21 cellular contexts compared by ENCODE assay signal in genomic region chr6:79201935-79202334, GRCh38. TPM values are rescaled to one million over a fixed set of nuclear protein-coding genes. Genes with fewer than 3 reads are reported as not detected.
DNase-seq lines count a peak whose midpoint lies in the region; ATAC-seq and TF ChIP-seq lines count a peak whose summit lies in the region.
"Had no signal": no experiment of that assay in that cellular context is flagged by ENCODE, and none has a peak within 500 bp of the region (broad histone marks: within the 10 kb centered on the region; RNA-seq: fewer than 3 reads in every experiment).

No MANE protein-coding gene starts in this region.

- H4K20me1 ChIP-seq in GM23338 (replicated peaks; ENCODE audit: insufficient read depth): no peaks in the 10 kb centered on the region; the same call in none of the 2 replicates

- peaks cover 6% of the 10 kb centered on the region for H3K4me1 Mint-ChIP-seq in activated CD4-positive, alpha-beta T cell treated with anti-CD3 and anti-CD28 coated beads, Interleukin-2, amount 10 ng/mL, durations not matched to agents 24 days and 14 days
- H3K4me1 Mint-ChIP-seq in GM23338 (peaks cover 18% of the 10 kb centered on the region), nephron (peaks cover 4% of the 10 kb centered on the region)
- peaks cover 5% of the 10 kb centered on the region for H3K4me1 Mint-ChIP-seq in activated T-helper 2 cell treated with anti-CD3 and anti-CD28 coated beads, Interferon-gamma antibody, Interleukin-2, Interleukin-4, amounts not matched to agents 10 μg/mL and 5 μg/mL and 100 μg/mL, durations not matched to agents 14 hours and 24 hours and 36 hours (ENCODE audit: low read depth)
- H3K4me1 Mint-ChIP-seq: IgD-negative memory B cell had no signal

- DNase-seq in activated CD4-positive, alpha-beta T cell treated with anti-CD3 and anti-CD28 coated beads, Interleukin-2, amount 10 ng/mL, durations not matched to agents 24 days and 14 days: no peak
- DNase-seq in activated CD4-positive, alpha-beta T cell treated with anti-CD3 and anti-CD28 coated beads for 48 hours: no peak
- no peak for DNase-seq in GM23338 (ENCODE audit: low spot score)
- DNase-seq in activated T-helper 2 cell treated with anti-CD3 and anti-CD28 coated beads, Interferon-gamma antibody, Interleukin-2, Interleukin-4, amounts not matched to agents 10 μg/mL and 5 μg/mL and 100 μg/mL, durations not matched to agents 14 hours and 24 hours and 36 hours (ENCODE audit: low spot score): no peak
- DNase-seq in ecto neural progenitor cell (ENCODE audit: low spot score): no peak
- DNase-seq in CD1c-positive myeloid dendritic cell (ENCODE audit: extremely low spot score): no peak
- DNase-seq: CD4-positive, CD25-positive, alpha-beta regulatory T cell; H7; NCI-H1092; NCI-H1417 treated with DMSO at 0.1 percent for 48 hours; NCI-H1694 treated with DMSO at 0.1 percent for 48 hours; NCI-H2081; NCI-H2227 treated with DMSO at 0.1 percent for 48 hours; NCI-H526 treated with DMSO at 0.1 percent for 48 hours; SHP77 had no signal

- intact Hi-C loops in activated CD4-positive, alpha-beta T cell treated with anti-CD3 and anti-CD28 coated beads, Interleukin-2, amount 10 ng/mL, durations not matched to agents 24 days and 14 days (cut with micrococcal nuclease): no loop called here
- intact Hi-C loops in activated T-helper 2 cell treated with anti-CD3 and anti-CD28 coated beads, Interferon-gamma antibody, Interleukin-2, Interleukin-4, amounts not matched to agents 10 μg/mL and 5 μg/mL and 100 μg/mL, durations not matched to agents 14 hours and 24 hours and 36 hours (cut with micrococcal nuclease): no loop called here

- H3K4me1 ChIP-seq in GM23338 (ENCODE audit: insufficient read depth): peaks cover 7% of the 10 kb centered on the region; the same call in 1 of the 2 replicates

- H3K36me3 ChIP-seq in GM23338 (ENCODE audit: insufficient read depth): peaks cover 8% of the 10 kb centered on the region; the same call in 1 of the 2 replicates

- H3K27me3 ChIP-seq in GM23338 (ENCODE audit: insufficient read depth): no peaks in the 10 kb centered on the region

- H3K27ac Mint-ChIP-seq in activated CD4-positive, alpha-beta T cell treated with anti-CD3 and anti-CD28 coated beads, Interleukin-2, amount 10 ng/mL, durations not matched to agents 24 days and 14 days: peak overlapping the region; percentile 27
- H3K27ac Mint-ChIP-seq in GM23338: 0 out of 2 replicates have a peak overlapping the region, but pooled peaks have one; percentile 2
- peak overlapping the region; percentile 11 for H3K27ac Mint-ChIP-seq in activated T-helper 2 cell treated with anti-CD3 and anti-CD28 coated beads, Interferon-gamma antibody, Interleukin-2, Interleukin-4, amounts not matched to agents 10 μg/mL and 5 μg/mL and 100 μg/mL, durations not matched to agents 14 hours and 24 hours and 36 hours
- peak overlapping the region; percentile 2 to 18 (median 17) for H3K27ac Mint-ChIP-seq in nephron
- H3K27ac Mint-ChIP-seq: IgD-negative memory B cell had no signal

- TF ChIP-seq CTCF in GM23338 (conservative IDR thresholded peaks at IDR 0.05; ENCODE audit: low read depth in 2 of 2) (no peak), nephron (IDR thresholded peaks at IDR 0.05; ENCODE audit: unreplicated experiment in 3 of 3) (no peak)

- no peaks in the 10 kb centered on the region for H3K79me2 ChIP-seq in GM23338 (replicated peaks; ENCODE audit: insufficient read depth)

- H2AFZ ChIP-seq in GM23338: no peak overlapping the region

- H3K27ac ChIP-seq in GM23338 (ENCODE audit: low read depth): no peak overlapping the region
- H3K27ac ChIP-seq: HL-60, KMS-11, RWPE1 had no signal

- no peaks in the 10 kb centered on the region for H3F3A ChIP-seq in GM23338 (replicated peaks; ENCODE audit: low read depth)

- H3K4me2 ChIP-seq in GM23338: no peak overlapping the region
- H3K4me2 ChIP-seq: KMS-11 had no signal

- no peaks in the 10 kb centered on the region for H3K9me2 ChIP-seq in GM23338 (ENCODE audit: insufficient read depth)

- no peaks in the 10 kb centered on the region for H3K27me3 Mint-ChIP-seq in activated CD4-positive, alpha-beta T cell treated with anti-CD3 and anti-CD28 coated beads, Interleukin-2, amount 10 ng/mL, durations not matched to agents 24 days and 14 days
- H3K27me3 Mint-ChIP-seq in GM23338 (ENCODE audit: insufficient read depth, low read depth, poor library complexity): peaks cover 2% of the 10 kb centered on the region
- no peaks in the 10 kb centered on the region for H3K27me3 Mint-ChIP-seq in activated T-helper 2 cell treated with anti-CD3 and anti-CD28 coated beads, Interferon-gamma antibody, Interleukin-2, Interleukin-4, amounts not matched to agents 10 μg/mL and 5 μg/mL and 100 μg/mL, durations not matched to agents 14 hours and 24 hours and 36 hours (ENCODE audit: low read depth)
- no peaks in the 10 kb centered on the region for H3K27me3 Mint-ChIP-seq in nephron (ENCODE audit: low read depth)
- H3K27me3 Mint-ChIP-seq: CD4-positive, CD25-positive, alpha-beta regulatory T cell; IgD-negative memory B cell had no signal

- ATAC-seq in GM23338: no peak
- ATAC-seq: Panc1 had no signal

- H3K4me3 ChIP-seq in GM23338: no peak overlapping the region

- peaks cover 21% of the 10 kb centered on the region for H3K36me3 Mint-ChIP-seq in activated CD4-positive, alpha-beta T cell treated with anti-CD3 and anti-CD28 coated beads, Interleukin-2, amount 10 ng/mL, durations not matched to agents 24 days and 14 days (ENCODE audit: low read depth)
- peaks cover 49% of the 10 kb centered on the region for H3K36me3 Mint-ChIP-seq in GM23338 (ENCODE audit: low read depth)
- H3K36me3 Mint-ChIP-seq in activated T-helper 2 cell treated with anti-CD3 and anti-CD28 coated beads, Interferon-gamma antibody, Interleukin-2, Interleukin-4, amounts not matched to agents 10 μg/mL and 5 μg/mL and 100 μg/mL, durations not matched to agents 14 hours and 24 hours and 36 hours (ENCODE audit: low read depth): peaks cover 33% of the 10 kb centered on the region
- peaks cover 64% of the 10 kb centered on the region for H3K36me3 Mint-ChIP-seq in nephron (ENCODE audit: low read depth)

- peaks cover 3% of the 10 kb centered on the region for H3K9me3 Mint-ChIP-seq in activated CD4-positive, alpha-beta T cell treated with anti-CD3 and anti-CD28 coated beads, Interleukin-2, amount 10 ng/mL, durations not matched to agents 24 days and 14 days
- H3K9me3 Mint-ChIP-seq in GM23338 (no peaks in the 10 kb centered on the region), nephron (no peaks in the 10 kb centered on the region)
- no peaks in the 10 kb centered on the region for H3K9me3 Mint-ChIP-seq in activated T-helper 2 cell treated with anti-CD3 and anti-CD28 coated beads, Interferon-gamma antibody, Interleukin-2, Interleukin-4, amounts not matched to agents 10 μg/mL and 5 μg/mL and 100 μg/mL, durations not matched to agents 14 hours and 24 hours and 36 hours
- H3K9me3 Mint-ChIP-seq: CD4-positive, CD25-positive, alpha-beta regulatory T cell; IgD-negative memory B cell had no signal

- no peak overlapping the region for H3K4me3 Mint-ChIP-seq in activated CD4-positive, alpha-beta T cell treated with anti-CD3 and anti-CD28 coated beads, Interleukin-2, amount 10 ng/mL, durations not matched to agents 24 days and 14 days
- H3K4me3 Mint-ChIP-seq in GM23338 (no peak overlapping the region), nephron (no peak overlapping the region)
- H3K4me3 Mint-ChIP-seq in activated T-helper 2 cell treated with anti-CD3 and anti-CD28 coated beads, Interferon-gamma antibody, Interleukin-2, Interleukin-4, amounts not matched to agents 10 μg/mL and 5 μg/mL and 100 μg/mL, durations not matched to agents 14 hours and 24 hours and 36 hours (ENCODE audit: low read depth): no peak overlapping the region
- H3K4me3 Mint-ChIP-seq: CD4-positive, CD25-positive, alpha-beta regulatory T cell; IgD-negative memory B cell had no signal

TF ChIP-seq in GM23338, 12 proteins besides CTCF, POLR2A, EP300 and RAD21 (continues in another document):
- no peak for TF ChIP-seq JUNB (IDR thresholded peaks at IDR 0.05; ENCODE audit: unreplicated experiment)
- no peak for TF ChIP-seq REST (IDR thresholded peaks at IDR 0.05; ENCODE audit: unreplicated experiment)
- TF ChIP-seq CREB1 (CRISPR knock-in tag; IDR thresholded peaks at IDR 0.05; ENCODE audit: low read depth): no peak
- no peak for TF ChIP-seq NANOG (IDR thresholded peaks at IDR 0.05; ENCODE audit: borderline replicate concordance)
- no peak for TF ChIP-seq STAT1 (IDR thresholded peaks at IDR 0.05; ENCODE audit: unreplicated experiment)
- no peak for TF ChIP-seq EZH2 (IDR thresholded peaks at IDR 0.05; ENCODE audit: low read depth, unreplicated experiment)

RNA-seq across cellular contexts. Expression of gene HMGN3, which starts 32.5 kb away (rescaled TPM):
- total RNA-seq in activated CD4-positive, alpha-beta T cell treated with anti-CD3 and anti-CD28 coated beads, Interleukin-2, amount 10 ng/mL, durations not matched to agents 24 days and 14 days: 45.4 and 49.2 TPM in 2 replicates
- total RNA-seq in GM23338 (2014; rRNA removed; shearing (Covaris generic)): 166 and 193 TPM in 2 replicates
- 868 and 956 TPM in 2 replicates for polyA plus RNA-seq in GM23338 (2016; fragmentation: Nextera tagmentation; extraction: Ambion mirVana)
- 66.3 and 68.7 TPM in 2 replicates for total RNA-seq in activated T-helper 2 cell treated with anti-CD3 and anti-CD28 coated beads, Interferon-gamma antibody, Interleukin-2, Interleukin-4, amounts not matched to agents 10 μg/mL and 5 μg/mL and 100 μg/mL, durations not matched to agents 14 hours and 24 hours and 36 hours
